ENCODE assay signal across 26 cellular contexts in genomic region chr9:85884236-85884635, GRCh38. TPM values are rescaled to one million over a fixed set of nuclear protein-coding genes. Genes with fewer than 3 reads are reported as not detected.
DNase-seq lines count a peak whose midpoint lies in the region; ATAC-seq and TF ChIP-seq lines count a peak whose summit lies in the region.
"Had no signal": no experiment of that assay in that cellular context is flagged by ENCODE, and none has a peak within 500 bp of the region (broad histone marks: within the 10 kb centered on the region; RNA-seq: fewer than 3 reads in every experiment).

No MANE protein-coding gene starts in this region.

- H3K79me2 ChIP-seq in mammary epithelial cell (ENCODE audit: insufficient read depth, low read length): no peaks in the 10 kb centered on the region
- H3K79me2 ChIP-seq: parathyroid adenoma had no signal

- in situ Hi-C loops in mammary epithelial cell (cut with MboI; ENCODE audit: low sequenced_read_pairs in 2 of 2): no loop called here

- H3K9me3 ChIP-seq in mammary epithelial cell (replicated peaks; ENCODE audit: insufficient read depth, low read length): no peaks in the 10 kb centered on the region
- no peaks in the 10 kb centered on the region for H3K9me3 ChIP-seq in BE2C
- H3K9me3 ChIP-seq: Peyer's patch, right atrium auricular region, vagina had no signal

- no peaks in the 10 kb centered on the region for H3K27me3 ChIP-seq in mammary epithelial cell (ENCODE audit: insufficient read depth, low read length)
- no peaks in the 10 kb centered on the region for H3K27me3 ChIP-seq in BE2C
- H3K27me3 ChIP-seq: BLaER1 treated with 17β-estradiol and CSF1 and Interleukin-3, amounts not matched to agents 10 nM and 100 nM; neural progenitor cell; Peyer's patch; right atrium auricular region; spleen; vagina had no signal

- no peak overlapping the region for H3K27ac Mint-ChIP-seq in natural killer cell
- H3K27ac Mint-ChIP-seq: activated CD4-positive, alpha-beta T cell treated with anti-CD3 and anti-CD28 coated beads for 36 hours; activated naive CD4-positive, alpha-beta T cell treated with anti-CD3 and anti-CD28 coated beads, Interleukin-2, amount 50 U/mL, for 24 hours; memory B cell; neural progenitor cell; stimulated activated naive CD8-positive, alpha-beta T cell treated with anti-CD3 and anti-CD28 coated beads, Interleukin-15, amount 100 ng/mL, for 72 hours; T-helper 2 cell treated with Interferon-gamma antibody and Interleukin-4, amounts not matched to agents 5 μg/mL and 100 μg/mL, for 36 hours had no signal

- no peaks in the 10 kb centered on the region for H3K36me3 Mint-ChIP-seq in natural killer cell

- no peak overlapping the region for H3K4me2 ChIP-seq in mammary epithelial cell (ENCODE audit: insufficient read depth, low read depth, low read length)
- H3K4me2 ChIP-seq: BLaER1 treated with 17β-estradiol and CSF1 and Interleukin-3, amounts not matched to agents 10 nM and 100 nM; neural progenitor cell had no signal

- no peak overlapping the region for H3K27ac ChIP-seq in mammary epithelial cell (ENCODE audit: insufficient read depth, low read depth, low read length)
- H3K27ac ChIP-seq: BLaER1 treated with 17β-estradiol and CSF1 and Interleukin-3, amounts not matched to agents 10 nM and 100 nM; neural progenitor cell; parathyroid adenoma; Peyer's patch; right atrium auricular region; spleen; vagina had no signal

- dilution Hi-C loops in mammary epithelial cell (cut with HindIII; ENCODE audit: low sequenced_read_pairs): no loop called here

- intact Hi-C loops in mammary epithelial cell (cut with micrococcal nuclease) (no loop called here), natural killer cell (cut with micrococcal nuclease) (no loop called here)

- DNase-seq in HT1080 (ENCODE audit: low read depth) (peak; percentile 65), NCI-H460 (ENCODE audit: extremely low read depth, low read depth) (peak; percentile 61), mammary epithelial cell (peak; percentile 27), myocyte (ENCODE audit: low read depth) (peak; percentile 2), BE2C (no peak), natural killer cell (no peak)
- DNase-seq in stimulated activated naive CD4-positive, alpha-beta T cell treated with Interleukin-2 at 50 U/mL for 16 hours (lab: John Stamatoyannopoulos, UW): no peak
- DNase-seq: activated CD4-positive, alpha-beta T cell treated with anti-CD3 and anti-CD28 coated beads for 36 hours; amygdala; NCI-H1417; NCI-H2029; NCI-H524 treated with DMSO at 0.1 percent for 48 hours; Peyer's patch; SHP77 treated with DMSO at 0.1 percent for 48 hours; spleen; stimulated activated CD4-positive, alpha-beta T cell treated with anti-CD3 and anti-CD28 coated beads, Interleukin-2, amount 100 ng/mL, for 24 hours; stimulated activated naive CD8-positive, alpha-beta T cell treated with anti-CD3 and anti-CD28 coated beads, Interleukin-15, amount 100 ng/mL, for 72 hours had no signal

- H3K4me3 Mint-ChIP-seq in natural killer cell: no peak overlapping the region
- H3K4me3 Mint-ChIP-seq: activated CD4-positive, alpha-beta T cell treated with anti-CD3 and anti-CD28 coated beads for 36 hours; activated naive CD4-positive, alpha-beta T cell treated with anti-CD3 and anti-CD28 coated beads, Interleukin-2, amount 50 U/mL, for 24 hours; IgD-negative memory B cell; memory B cell; neural progenitor cell; stimulated activated naive CD8-positive, alpha-beta T cell treated with anti-CD3 and anti-CD28 coated beads, Interleukin-15, amount 100 ng/mL, for 72 hours; T-helper 2 cell treated with Interferon-gamma antibody and Interleukin-4, amounts not matched to agents 5 μg/mL and 100 μg/mL, for 36 hours had no signal

- no peaks in the 10 kb centered on the region for H3K9me3 Mint-ChIP-seq in natural killer cell
- H3K9me3 Mint-ChIP-seq: activated naive CD4-positive, alpha-beta T cell treated with anti-CD3 and anti-CD28 coated beads, Interleukin-2, amount 50 U/mL, for 24 hours; stimulated activated naive CD8-positive, alpha-beta T cell treated with anti-CD3 and anti-CD28 coated beads, Interleukin-15, amount 100 ng/mL, for 72 hours; T-helper 2 cell treated with Interferon-gamma antibody and Interleukin-4, amounts not matched to agents 5 μg/mL and 100 μg/mL, for 36 hours had no signal

- CTCF ChIA-PET in mammary epithelial cell (lab: Charles Lee; ENCODE audit: low non-redundant PET): no interaction called here

- H3K4me1 Mint-ChIP-seq in natural killer cell: no peaks in the 10 kb centered on the region
- H3K4me1 Mint-ChIP-seq: activated CD4-positive, alpha-beta T cell treated with anti-CD3 and anti-CD28 coated beads for 36 hours; activated naive CD4-positive, alpha-beta T cell treated with anti-CD3 and anti-CD28 coated beads, Interleukin-2, amount 50 U/mL, for 24 hours; IgD-negative memory B cell; memory B cell; stimulated activated naive CD8-positive, alpha-beta T cell treated with anti-CD3 and anti-CD28 coated beads, Interleukin-15, amount 100 ng/mL, for 72 hours had no signal

- WGBS in mammary epithelial cell (ENCODE audit: low coverage, missing lambda C conversion rate): 78% methylated on average over 7 of the region's 7 CpGs

- no peak overlapping the region for H3K4me3 ChIP-seq in mammary epithelial cell (replicated peaks in 1 of 3; ENCODE audit: insufficient read depth in 1 of 3, low read depth in 2 of 3, low read length in 3 of 3)
- H3K4me3 ChIP-seq in BE2C (ENCODE audit: low read depth, low read length): no peak overlapping the region
- H3K4me3 ChIP-seq: BLaER1 treated with 17β-estradiol and CSF1 and Interleukin-3, amounts not matched to agents 10 nM and 100 nM; neural progenitor cell; Peyer's patch; right atrium auricular region; spleen; vagina had no signal

- no TSS peak for BruUV-seq in mammary epithelial cell (replicated peaks; lab: Mats Ljungman, UMichigan)

- H3K27me3 Mint-ChIP-seq in natural killer cell (ENCODE audit: low read depth in 2 of 2): no peaks in the 10 kb centered on the region
- H3K27me3 Mint-ChIP-seq: activated CD4-positive, alpha-beta T cell treated with anti-CD3 and anti-CD28 coated beads for 36 hours; activated naive CD4-positive, alpha-beta T cell treated with anti-CD3 and anti-CD28 coated beads, Interleukin-2, amount 50 U/mL, for 24 hours; IgD-negative memory B cell; memory B cell; stimulated activated naive CD8-positive, alpha-beta T cell treated with anti-CD3 and anti-CD28 coated beads, Interleukin-15, amount 100 ng/mL, for 72 hours had no signal

- no peak overlapping the region for H2AFZ ChIP-seq in mammary epithelial cell (ENCODE audit: low read depth, low read length)
- H2AFZ ChIP-seq: neural progenitor cell, parathyroid adenoma had no signal

- H3K4me1 ChIP-seq in mammary epithelial cell (ENCODE audit: insufficient read depth, low read length): no peaks in the 10 kb centered on the region
- H3K4me1 ChIP-seq in BE2C: no peaks in the 10 kb centered on the region
- H3K4me1 ChIP-seq: BLaER1 treated with 17β-estradiol and CSF1 and Interleukin-3, amounts not matched to agents 10 nM and 100 nM; parathyroid adenoma; Peyer's patch; right atrium auricular region; spleen; vagina had no signal

- TF ChIP-seq CTCF in mammary epithelial cell (conservative IDR thresholded peaks at IDR 0.05 in 1 of 2, IDR thresholded peaks at IDR 0.05 in 1 of 2; ENCODE audit: extremely low read depth in 1 of 2, insufficient read depth in 1 of 2, low read depth in 1 of 2, low read length in 2 of 2) (no peak), BE2C (IDR thresholded peaks at IDR 0.05; ENCODE audit: low read depth, low read length) (no peak), natural killer cell (IDR thresholded peaks at IDR 0.05) (no peak)

- no peaks in the 10 kb centered on the region for H3K36me3 ChIP-seq in mammary epithelial cell (ENCODE audit: insufficient read depth, low read length)
- no peaks in the 10 kb centered on the region for H3K36me3 ChIP-seq in BE2C
- H3K36me3 ChIP-seq: BLaER1 treated with 17β-estradiol and CSF1 and Interleukin-3, amounts not matched to agents 10 nM and 100 nM; neural progenitor cell; Peyer's patch; right atrium auricular region; vagina had no signal

- no peaks in the 10 kb centered on the region for H4K20me1 ChIP-seq in mammary epithelial cell (ENCODE audit: insufficient read depth, low read length)
- H4K20me1 ChIP-seq: BLaER1 treated with 17β-estradiol and CSF1 and Interleukin-3, amounts not matched to agents 10 nM and 100 nM had no signal

- no peak for ATAC-seq in natural killer cell
- ATAC-seq: activated CD4-positive, alpha-beta T cell treated with anti-CD3 and anti-CD28 coated beads for 36 hours; stimulated activated naive CD8-positive, alpha-beta T cell treated with anti-CD3 and anti-CD28 coated beads, Interleukin-15, amount 100 ng/mL, for 72 hours had no signal

- H3K9ac ChIP-seq in mammary epithelial cell (ENCODE audit: insufficient read depth, low read length): no peak overlapping the region
- H3K9ac ChIP-seq: BLaER1 treated with 17β-estradiol and CSF1 and Interleukin-3, amounts not matched to agents 10 nM and 100 nM; neural progenitor cell; parathyroid adenoma had no signal

RNA-seq across cellular contexts. Expression of gene NAA35, which starts 56.7 kb away (rescaled TPM):
- 18.4 and 25.4 TPM in 2 replicates for total RNA-seq in HT1080 (2014; rRNA removed; shearing (Covaris generic))
- polyA plus RNA-seq in HT1080 (2015; cell fraction: cytosol; rRNA removed): 17.8 and 23.4 TPM in 2 replicates
- 33.8 and 37.9 TPM in 2 replicates for polyA plus RNA-seq in HT1080 (2015; cell fraction: nucleus; rRNA removed)
- 28.1 and 32.8 TPM in 2 replicates for total RNA-seq in NCI-H460 (2014; rRNA removed; shearing (Covaris generic))
- polyA plus RNA-seq in NCI-H460 (2014; cell fraction: nucleus; rRNA removed): 25.0 and 29.5 TPM in 2 replicates
- total RNA-seq in mammary epithelial cell (10 to 100 TPM; 37.7 to 38.0 TPM), myocyte (18.8 and 20.9 TPM in 2 replicates), natural killer cell (10 to 100 TPM; 19.9 to 27.6 (median 21.0) TPM)
- 21.1 TPM for polyA plus RNA-seq in mammary epithelial cell
- polyA minus RNA-seq in mammary epithelial cell: 17.8 TPM
- 12.7 TPM for polyA plus RNA-seq in myocyte (2012)
- polyA plus RNA-seq in BE2C (2012; ENCODE audit: insufficient read depth, insufficient read length, low read depth): 10.3 TPM

Comparison
In these comparisons a context has a peak if more than half of its experiments do, and no peak if none do; other contexts are left out.
1. DNase-seq: peak in HT1080 (single experiment), NCI-H460 (single experiment), mammary epithelial cell (single experiment) and myocyte (single experiment); none in BE2C (single experiment), stimulated activated naive CD4-positive, alpha-beta T cell treated with Interleukin-2 at 50 U/mL for 16 hours (single experiment) and natural killer cell (single experiment).